1 cellular context compared by ENCODE assay signal in the genomic region with DNA sequence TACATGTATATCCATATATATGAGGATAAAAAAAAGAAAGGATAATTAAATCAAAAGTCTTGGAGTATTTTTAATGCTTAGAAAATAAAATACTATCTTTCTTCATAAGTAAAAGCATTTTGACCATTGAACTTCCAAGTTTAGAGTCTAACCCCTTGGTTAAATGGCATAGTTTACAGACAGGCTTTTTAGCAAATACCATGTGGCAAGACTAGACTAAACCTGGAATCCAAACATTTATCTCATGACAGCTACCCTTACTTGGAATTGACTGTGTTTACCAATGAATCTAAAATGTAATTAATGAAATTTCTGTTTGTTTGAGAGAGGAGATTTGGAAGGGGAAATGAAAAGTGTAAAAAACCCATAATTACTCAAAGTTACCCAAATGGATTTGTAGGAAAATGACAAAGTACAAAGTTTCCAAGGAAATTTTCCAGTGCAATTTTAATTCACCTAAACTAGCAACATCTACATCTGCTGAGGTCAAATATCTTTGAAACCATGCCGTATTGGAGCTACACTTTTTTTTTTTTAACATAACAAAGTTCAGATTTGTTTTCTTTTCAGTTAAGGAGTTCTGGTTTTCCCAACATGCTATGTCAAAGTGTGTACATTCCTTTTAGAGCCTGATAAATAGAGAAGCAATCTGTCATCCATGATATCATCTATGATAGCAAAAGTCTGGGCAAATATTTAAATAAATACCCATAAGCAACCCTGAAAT.
TF ChIP-seq lines count a peak whose summit lies in the region.

No MANE protein-coding gene starts in this region.

TF ChIP-seq in IMR-90, 13 proteins besides CTCF, POLR2A, EP300 and RAD21:
- TF ChIP-seq CEBPB (IDR thresholded peaks at IDR 0.05; ENCODE audit: low read depth, low read length) (no peak), SMC3 (IDR thresholded peaks at IDR 0.05; ENCODE audit: low read depth, low read length) (no peak), RFX5 (IDR thresholded peaks at IDR 0.05; ENCODE audit: low read depth, low read length) (no peak), CHD1 (IDR thresholded peaks at IDR 0.05; ENCODE audit: low read depth, low read length) (no peak), FOS (IDR thresholded peaks at IDR 0.05; ENCODE audit: low read depth, low read length) (no peak), MAZ (IDR thresholded peaks at IDR 0.05; ENCODE audit: borderline replicate concordance, low read depth, low read length) (no peak), MXI1 (IDR thresholded peaks at IDR 0.05; ENCODE audit: borderline replicate concordance, low read depth, low read length) (no peak), BHLHE40 (IDR thresholded peaks at IDR 0.05; ENCODE audit: low read depth, low read length) (no peak), NFE2L2 (IDR thresholded peaks at IDR 0.05; ENCODE audit: low read depth, low read length) (no peak), MAFK (IDR thresholded peaks at IDR 0.05; ENCODE audit: low read depth, low read length) (no peak), RCOR1 (IDR thresholded peaks at IDR 0.05; ENCODE audit: insufficient replicate concordance, low read length) (no peak)
- TF ChIP-seq, protein P1, sequence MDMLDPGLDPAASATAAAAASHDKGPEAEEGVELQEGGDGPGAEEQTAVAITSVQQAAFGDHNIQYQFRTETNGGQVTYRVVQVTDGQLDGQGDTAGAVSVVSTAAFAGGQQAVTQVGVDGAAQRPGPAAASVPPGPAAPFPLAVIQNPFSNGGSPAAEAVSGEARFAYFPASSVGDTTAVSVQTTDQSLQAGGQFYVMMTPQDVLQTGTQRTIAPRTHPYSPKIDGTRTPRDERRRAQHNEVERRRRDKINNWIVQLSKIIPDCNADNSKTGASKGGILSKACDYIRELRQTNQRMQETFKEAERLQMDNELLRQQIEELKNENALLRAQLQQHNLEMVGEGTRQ (IDR thresholded peaks at IDR 0.05; ENCODE audit: low read depth, low read length): no peak
- TF ChIP-seq, protein P2, sequence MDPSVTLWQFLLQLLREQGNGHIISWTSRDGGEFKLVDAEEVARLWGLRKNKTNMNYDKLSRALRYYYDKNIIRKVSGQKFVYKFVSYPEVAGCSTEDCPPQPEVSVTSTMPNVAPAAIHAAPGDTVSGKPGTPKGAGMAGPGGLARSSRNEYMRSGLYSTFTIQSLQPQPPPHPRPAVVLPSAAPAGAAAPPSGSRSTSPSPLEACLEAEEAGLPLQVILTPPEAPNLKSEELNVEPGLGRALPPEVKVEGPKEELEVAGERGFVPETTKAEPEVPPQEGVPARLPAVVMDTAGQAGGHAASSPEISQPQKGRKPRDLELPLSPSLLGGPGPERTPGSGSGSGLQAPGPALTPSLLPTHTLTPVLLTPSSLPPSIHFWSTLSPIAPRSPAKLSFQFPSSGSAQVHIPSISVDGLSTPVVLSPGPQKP (IDR thresholded peaks at IDR 0.05; ENCODE audit: borderline replicate concordance, low read depth, low read length): no peak
